In genomic region chr1:149942207-149942606, GRCh38 we compare ENCODE assay signal across 12 cellular contexts. TPM values are rescaled to one million over a fixed set of nuclear protein-coding genes. Genes with fewer than 3 reads are reported as not detected.
A peak's percentile ranks its signal among the peaks of the same experiment; 100 is the strongest.
DNase-seq lines count a peak whose midpoint lies in the region; ATAC-seq and TF ChIP-seq lines count a peak whose summit lies in the region.
"Had no signal": no experiment of that assay in that cellular context is flagged by ENCODE, and none has a peak within 500 bp of the region (broad histone marks: within the 10 kb centered on the region; RNA-seq: fewer than 3 reads in every experiment).

No MANE protein-coding gene starts in this region.

- no peak overlapping the region for H3K27ac ChIP-seq in brain microvascular endothelial cell

- no peak overlapping the region for H3K4me3 ChIP-seq in brain microvascular endothelial cell (ENCODE audit: low read depth, low read length)

- ATAC-seq in HG03520 (IDR thresholded peaks at IDR 0.05; ENCODE audit: unreplicated experiment) = no peak
- no peak for ATAC-seq in GM18861 (IDR thresholded peaks at IDR 0.05; ENCODE audit: unreplicated experiment)

- H3K9me3 Mint-ChIP-seq in HFFc6 = no peaks in the 10 kb centered on the region
- H3K9me3 Mint-ChIP-seq: activated B cell treated with CpG ODN at 0.5 μM for 24 hours; central memory CD8-positive, alpha-beta T cell had no signal

- peak; percentile 9; the same call in 1 of the 2 replicates for TF ChIP-seq CTCF in HFFc6 (IDR thresholded peaks at IDR 0.05)
- peak; percentile 65 for TF ChIP-seq CTCF in brain microvascular endothelial cell (IDR thresholded peaks at IDR 0.05; ENCODE audit: low read depth, low read length, missing control alignments)

- in situ Hi-C loops in brain microvascular endothelial cell (cut with HindIII; ENCODE audit: low pct_ligation_motif_present, low sequenced_read_pairs) = no loop called here

- peaks cover 36% of the 10 kb centered on the region for H3K4me1 Mint-ChIP-seq in HFFc6 (ENCODE audit: low read depth)

- no peak overlapping the region; the same call in 1 of the 2 replicates for H3K27ac Mint-ChIP-seq in HFFc6
- H3K27ac Mint-ChIP-seq: activated B cell treated with CpG ODN at 0.5 μM for 24 hours had no signal

- no peak overlapping the region for H3K4me3 Mint-ChIP-seq in HFFc6
- H3K4me3 Mint-ChIP-seq: activated B cell treated with CpG ODN at 0.5 μM for 24 hours; central memory CD8-positive, alpha-beta T cell had no signal

- H3K36me3 ChIP-seq in brain microvascular endothelial cell (replicated peaks) = peaks cover 31% of the 10 kb centered on the region

- H3K36me3 Mint-ChIP-seq in HFFc6 (ENCODE audit: low read depth) = peaks cover 8% of the 10 kb centered on the region

- H3K27me3 Mint-ChIP-seq in HFFc6 (ENCODE audit: insufficient read depth) = peaks cover 6% of the 10 kb centered on the region
- H3K27me3 Mint-ChIP-seq: activated B cell treated with CpG ODN at 0.5 μM for 24 hours; central memory CD8-positive, alpha-beta T cell had no signal

- DNase-seq in 8988T (peak; percentile 41), HFFc6 (no peak), brain microvascular endothelial cell (no peak), left kidney (ENCODE audit: low read depth, low spot score) (peak; percentile 80), NCI-H2081 treated with DMSO at 0.1 percent for 48 hours (lab: John Stamatoyannopoulos, UW) (no peak)
- no peak for DNase-seq in activated CD8-positive, alpha-beta memory T cell treated with anti-CD3 and anti-CD28 coated beads for 24 hours
- DNase-seq: activated B cell treated with CpG ODN at 0.5 μM for 24 hours; KG1; stimulated activated naive CD4-positive, alpha-beta T cell had no signal

- H3K27me3 ChIP-seq in brain microvascular endothelial cell (replicated peaks) = no peaks in the 10 kb centered on the region

RNA-seq across cellular contexts. Expression of gene MTMR11, which starts 5.5 kb away (rescaled TPM):
- total RNA-seq in HFFc6 (2021; fragmentation: NEBNext Ultra II Directional; extraction: Animal tissue kit (Norgen Biotek cat#: 25700)) = 10 to 100 TPM in 3 of 6 experiments, 1 to 10 TPM in 3; 6.1 to 11.5 (median 10.0) TPM
- total RNA-seq: activated B cell treated with CpG ODN at 0.5 μM for 24 hours had no signal

RNA-seq across cellular contexts. Expression of gene SF3B4, which starts 14.6 kb away (rescaled TPM):
- 100 to 1,000 TPM in 3 of 6 experiments, 10 to 100 TPM in 3; 85.4 to 105 (median 101) TPM for total RNA-seq in HFFc6 (2021; fragmentation: NEBNext Ultra II Directional; extraction: Animal tissue kit (Norgen Biotek cat#: 25700))

RNA-seq across cellular contexts. Expression of gene SV2A, which starts 24.6 kb away (rescaled TPM):
- 10 to 100 TPM; 16.1 to 28.5 (median 26.1) TPM for total RNA-seq in HFFc6 (2021; fragmentation: NEBNext Ultra II Directional; extraction: Animal tissue kit (Norgen Biotek cat#: 25700))

RNA-seq across cellular contexts. Expression of gene BOLA1, which starts 42.8 kb away (rescaled TPM):
- total RNA-seq in HFFc6 (2021; fragmentation: NEBNext Ultra II Directional; extraction: Animal tissue kit (Norgen Biotek cat#: 25700)) = 1 to 10 TPM; 5.3 to 8.9 (median 6.7) TPM

Comparison
In these comparisons a context has a peak if more than half of its experiments do, and no peak if none do; other contexts are left out.
1. DNase-seq: peak in 8988T (single experiment) and left kidney (single experiment); none in HFFc6 (single experiment), brain microvascular endothelial cell (single experiment), NCI-H2081 treated with DMSO at 0.1 percent for 48 hours (single experiment) and activated CD8-positive, alpha-beta memory T cell treated with anti-CD3 and anti-CD28 coated beads for 24 hours (single experiment).